4 cellular contexts compared by ENCODE assay signal in genomic region chr7:52775881-52776280, GRCh38.
"Had no signal": no experiment of that assay in that cellular context is flagged by ENCODE, and none has a peak within 500 bp of the region (broad histone marks: within the 10 kb centered on the region; RNA-seq: fewer than 3 reads in every experiment).

No MANE protein-coding gene starts in this region.

- ATAC-seq: GM23338 had no signal

- H3K4me3 ChIP-seq: GM23338 had no signal

- DNase-seq: H9, HCEC 1CT, IMR-90 had no signal
